Comparison of ENCODE assay signal across 1 cellular context in the genomic region with DNA sequence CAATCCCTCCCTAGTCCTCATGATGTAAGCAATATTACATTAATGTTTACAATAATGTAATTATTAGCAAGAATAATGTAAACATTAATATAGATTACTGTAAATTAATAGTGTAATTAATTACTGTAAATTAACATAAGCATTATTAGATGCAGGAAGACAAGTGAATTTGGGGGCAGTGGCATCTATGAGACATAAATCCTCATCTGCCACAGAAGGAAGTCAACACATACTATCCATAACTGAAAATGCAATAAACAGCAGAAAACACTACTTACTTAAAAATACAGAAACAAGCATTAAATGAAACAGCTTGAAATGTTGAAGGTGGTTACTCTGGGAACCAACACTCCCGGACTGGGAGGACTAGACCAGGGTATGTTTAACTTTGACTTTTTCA.
TF ChIP-seq lines count a peak whose summit lies in the region.

No MANE protein-coding gene starts in this region.

TF ChIP-seq in HCT116, 20 proteins besides CTCF, POLR2A, EP300 and RAD21 (continued from another document):
- TF ChIP-seq, protein P1, sequence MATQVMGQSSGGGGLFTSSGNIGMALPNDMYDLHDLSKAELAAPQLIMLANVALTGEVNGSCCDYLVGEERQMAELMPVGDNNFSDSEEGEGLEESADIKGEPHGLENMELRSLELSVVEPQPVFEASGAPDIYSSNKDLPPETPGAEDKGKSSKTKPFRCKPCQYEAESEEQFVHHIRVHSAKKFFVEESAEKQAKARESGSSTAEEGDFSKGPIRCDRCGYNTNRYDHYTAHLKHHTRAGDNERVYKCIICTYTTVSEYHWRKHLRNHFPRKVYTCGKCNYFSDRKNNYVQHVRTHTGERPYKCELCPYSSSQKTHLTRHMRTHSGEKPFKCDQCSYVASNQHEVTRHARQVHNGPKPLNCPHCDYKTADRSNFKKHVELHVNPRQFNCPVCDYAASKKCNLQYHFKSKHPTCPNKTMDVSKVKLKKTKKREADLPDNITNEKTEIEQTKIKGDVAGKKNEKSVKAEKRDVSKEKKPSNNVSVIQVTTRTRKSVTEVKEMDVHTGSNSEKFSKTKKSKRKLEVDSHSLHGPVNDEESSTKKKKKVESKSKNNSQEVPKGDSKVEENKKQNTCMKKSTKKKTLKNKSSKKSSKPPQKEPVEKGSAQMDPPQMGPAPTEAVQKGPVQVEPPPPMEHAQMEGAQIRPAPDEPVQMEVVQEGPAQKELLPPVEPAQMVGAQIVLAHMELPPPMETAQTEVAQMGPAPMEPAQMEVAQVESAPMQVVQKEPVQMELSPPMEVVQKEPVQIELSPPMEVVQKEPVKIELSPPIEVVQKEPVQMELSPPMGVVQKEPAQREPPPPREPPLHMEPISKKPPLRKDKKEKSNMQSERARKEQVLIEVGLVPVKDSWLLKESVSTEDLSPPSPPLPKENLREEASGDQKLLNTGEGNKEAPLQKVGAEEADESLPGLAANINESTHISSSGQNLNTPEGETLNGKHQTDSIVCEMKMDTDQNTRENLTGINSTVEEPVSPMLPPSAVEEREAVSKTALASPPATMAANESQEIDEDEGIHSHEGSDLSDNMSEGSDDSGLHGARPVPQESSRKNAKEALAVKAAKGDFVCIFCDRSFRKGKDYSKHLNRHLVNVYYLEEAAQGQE (IDR thresholded peaks at IDR 0.05; ENCODE audit: low read depth) = no peak
- TF ChIP-seq EGR1 (IDR thresholded peaks at IDR 0.05; ENCODE audit: low read depth) (no peak), SP1 (IDR thresholded peaks at IDR 0.05; ENCODE audit: low read depth) (no peak), JUND (IDR thresholded peaks at IDR 0.05) (no peak), ZNF274 (IDR thresholded peaks at IDR 0.05; ENCODE audit: low read depth, low read length) (no peak), CEBPB (IDR thresholded peaks at IDR 0.05; ENCODE audit: low read depth) (no peak), ELF1 (IDR thresholded peaks at IDR 0.05; ENCODE audit: borderline replicate concordance, low read depth) (no peak), SRF (IDR thresholded peaks at IDR 0.05; ENCODE audit: low read depth) (no peak), ZFX (IDR thresholded peaks at IDR 0.05) (no peak), FOSL1 (IDR thresholded peaks at IDR 0.05; ENCODE audit: low read depth) (no peak), YY1 (IDR thresholded peaks at IDR 0.05; ENCODE audit: extremely low read depth, insufficient replicate concordance, low read depth, low read length) (no peak), TCF7L2 (IDR thresholded peaks at IDR 0.05; ENCODE audit: borderline replicate concordance, extremely low read depth, insufficient read depth, insufficient read length) (no peak), SIN3A (IDR thresholded peaks at IDR 0.05; ENCODE audit: low read depth) (no peak), POLR2AphosphoS5 (IDR thresholded peaks at IDR 0.05; ENCODE audit: low read depth, low read length) (no peak), EZH2 (IDR thresholded peaks at IDR 0.05) (no peak), CBX3 (IDR thresholded peaks at IDR 0.05; ENCODE audit: low read depth) (no peak)
- TF ChIP-seq, protein P2, sequence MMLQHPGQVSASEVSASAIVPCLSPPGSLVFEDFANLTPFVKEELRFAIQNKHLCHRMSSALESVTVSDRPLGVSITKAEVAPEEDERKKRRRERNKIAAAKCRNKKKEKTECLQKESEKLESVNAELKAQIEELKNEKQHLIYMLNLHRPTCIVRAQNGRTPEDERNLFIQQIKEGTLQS (IDR thresholded peaks at IDR 0.05) = no peak
